ENCODE assay signal across 2 cellular contexts in the genomic region with DNA sequence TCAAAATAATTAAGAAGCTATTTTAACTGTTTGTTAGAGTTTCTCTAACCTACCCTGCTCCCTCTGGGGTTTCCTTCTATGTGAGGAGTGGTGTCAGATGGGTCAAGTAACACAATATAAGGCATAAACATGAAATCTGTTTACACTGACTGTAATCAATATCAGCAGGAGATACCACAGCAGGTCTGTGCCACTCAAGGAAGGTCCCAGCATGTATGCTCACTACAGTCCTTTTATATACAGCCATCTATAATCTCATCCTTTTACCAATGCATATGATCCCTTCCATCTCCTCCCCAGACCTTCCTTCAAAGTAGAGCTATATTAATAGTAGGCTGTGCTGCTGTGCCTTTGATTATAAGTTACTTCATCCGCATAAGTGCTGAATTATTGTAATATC.
TF ChIP-seq lines count a peak whose summit lies in the region.

No MANE protein-coding gene starts in this region.

TF ChIP-seq in IMR-90, 13 proteins besides CTCF, POLR2A, EP300 and RAD21:
- TF ChIP-seq RFX5 (IDR thresholded peaks at IDR 0.05; ENCODE audit: low read depth, low read length) (no peak), SMC3 (IDR thresholded peaks at IDR 0.05; ENCODE audit: low read depth, low read length) (no peak), BHLHE40 (IDR thresholded peaks at IDR 0.05; ENCODE audit: low read depth, low read length) (no peak), NFE2L2 (IDR thresholded peaks at IDR 0.05; ENCODE audit: low read depth, low read length) (no peak), MAZ (IDR thresholded peaks at IDR 0.05; ENCODE audit: borderline replicate concordance, low read depth, low read length) (no peak), FOS (IDR thresholded peaks at IDR 0.05; ENCODE audit: low read depth, low read length) (no peak), MXI1 (IDR thresholded peaks at IDR 0.05; ENCODE audit: borderline replicate concordance, low read depth, low read length) (no peak), CEBPB (IDR thresholded peaks at IDR 0.05; ENCODE audit: low read depth, low read length) (no peak), MAFK (IDR thresholded peaks at IDR 0.05; ENCODE audit: low read depth, low read length) (no peak), CHD1 (IDR thresholded peaks at IDR 0.05; ENCODE audit: low read depth, low read length) (no peak), RCOR1 (IDR thresholded peaks at IDR 0.05; ENCODE audit: insufficient replicate concordance, low read length) (no peak)
- TF ChIP-seq, protein P1, sequence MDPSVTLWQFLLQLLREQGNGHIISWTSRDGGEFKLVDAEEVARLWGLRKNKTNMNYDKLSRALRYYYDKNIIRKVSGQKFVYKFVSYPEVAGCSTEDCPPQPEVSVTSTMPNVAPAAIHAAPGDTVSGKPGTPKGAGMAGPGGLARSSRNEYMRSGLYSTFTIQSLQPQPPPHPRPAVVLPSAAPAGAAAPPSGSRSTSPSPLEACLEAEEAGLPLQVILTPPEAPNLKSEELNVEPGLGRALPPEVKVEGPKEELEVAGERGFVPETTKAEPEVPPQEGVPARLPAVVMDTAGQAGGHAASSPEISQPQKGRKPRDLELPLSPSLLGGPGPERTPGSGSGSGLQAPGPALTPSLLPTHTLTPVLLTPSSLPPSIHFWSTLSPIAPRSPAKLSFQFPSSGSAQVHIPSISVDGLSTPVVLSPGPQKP (IDR thresholded peaks at IDR 0.05; ENCODE audit: borderline replicate concordance, low read depth, low read length) = no peak
- TF ChIP-seq, protein P2, sequence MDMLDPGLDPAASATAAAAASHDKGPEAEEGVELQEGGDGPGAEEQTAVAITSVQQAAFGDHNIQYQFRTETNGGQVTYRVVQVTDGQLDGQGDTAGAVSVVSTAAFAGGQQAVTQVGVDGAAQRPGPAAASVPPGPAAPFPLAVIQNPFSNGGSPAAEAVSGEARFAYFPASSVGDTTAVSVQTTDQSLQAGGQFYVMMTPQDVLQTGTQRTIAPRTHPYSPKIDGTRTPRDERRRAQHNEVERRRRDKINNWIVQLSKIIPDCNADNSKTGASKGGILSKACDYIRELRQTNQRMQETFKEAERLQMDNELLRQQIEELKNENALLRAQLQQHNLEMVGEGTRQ (IDR thresholded peaks at IDR 0.05; ENCODE audit: low read depth, low read length) = no peak

TF ChIP-seq in endothelial cell of umbilical vein, 7 proteins besides CTCF, POLR2A, EP300 and RAD21:
- TF ChIP-seq FOS (IDR thresholded peaks at IDR 0.05; ENCODE audit: borderline replicate concordance, insufficient read depth, low read length) = no peak
- TF ChIP-seq JUN (IDR thresholded peaks at IDR 0.05; ENCODE audit: borderline replicate concordance, insufficient read depth, insufficient read length, low read depth) = no peak
- TF ChIP-seq GATA2 (IDR thresholded peaks at IDR 0.05; ENCODE audit: insufficient read depth, insufficient read length, low read depth, low read length) = no peak
- no peak for TF ChIP-seq POLR2AphosphoS5 (IDR thresholded peaks at IDR 0.05; ENCODE audit: insufficient read depth, low read depth, low read length)
- TF ChIP-seq EZH2 (IDR thresholded peaks at IDR 0.05; ENCODE audit: borderline replicate concordance, low read depth, low read length, severe bottlenecking) = no peak
- no peak for TF ChIP-seq MAX (IDR thresholded peaks at IDR 0.05; ENCODE audit: insufficient read depth, insufficient read length)
- no peak for TF ChIP-seq MYC (IDR thresholded peaks at IDR 0.05; ENCODE audit: low read depth, low read length)
